Comparison of ENCODE assay signal across 2 cellular contexts in the genomic region with DNA sequence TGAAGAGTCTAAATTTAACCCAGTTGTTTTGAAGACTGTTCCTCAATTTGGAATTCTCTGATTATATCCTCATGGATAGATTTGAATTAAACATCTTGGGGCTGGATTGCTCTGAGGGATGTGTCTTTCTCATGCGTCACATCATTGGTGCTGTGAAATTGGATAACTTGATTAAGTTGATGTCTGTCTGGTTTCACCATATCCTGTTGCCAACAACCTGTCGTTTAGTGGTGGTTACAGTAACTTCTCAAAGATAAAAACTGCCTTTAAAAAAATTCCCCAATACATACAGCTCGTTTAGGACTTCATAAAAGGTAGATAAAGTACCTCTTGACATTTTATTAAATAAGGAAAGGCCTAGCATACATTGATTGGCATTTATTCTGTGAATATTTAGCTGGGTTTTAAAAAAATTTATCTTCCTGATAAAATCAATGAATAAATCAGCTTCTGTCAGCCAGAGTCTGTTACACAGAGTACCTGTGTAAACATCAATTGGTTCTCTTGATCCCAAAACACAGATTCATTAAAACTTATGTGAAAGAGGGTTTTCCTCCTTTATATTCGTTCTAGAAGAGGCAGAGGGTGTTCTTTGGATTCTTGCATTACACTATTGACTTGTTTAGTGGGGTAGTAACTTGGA.
TF ChIP-seq lines count a peak whose summit lies in the region.

No MANE protein-coding gene starts in this region.

TF ChIP-seq in HEK293T, 16 proteins besides CTCF, POLR2A, EP300 and RAD21:
- TF ChIP-seq, protein P1, sequence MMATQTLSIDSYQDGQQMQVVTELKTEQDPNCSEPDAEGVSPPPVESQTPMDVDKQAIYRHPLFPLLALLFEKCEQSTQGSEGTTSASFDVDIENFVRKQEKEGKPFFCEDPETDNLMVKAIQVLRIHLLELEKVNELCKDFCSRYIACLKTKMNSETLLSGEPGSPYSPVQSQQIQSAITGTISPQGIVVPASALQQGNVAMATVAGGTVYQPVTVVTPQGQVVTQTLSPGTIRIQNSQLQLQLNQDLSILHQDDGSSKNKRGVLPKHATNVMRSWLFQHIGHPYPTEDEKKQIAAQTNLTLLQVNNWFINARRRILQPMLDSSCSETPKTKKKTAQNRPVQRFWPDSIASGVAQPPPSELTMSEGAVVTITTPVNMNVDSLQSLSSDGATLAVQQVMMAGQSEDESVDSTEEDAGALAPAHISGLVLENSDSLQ (IDR thresholded peaks at IDR 0.05), result peak; percentile 29; the same call in 1 of the 2 replicates
- TF ChIP-seq SP1 (IDR thresholded peaks at IDR 0.05), result no peak

TF ChIP-seq in GM12878, 131 proteins besides CTCF, POLR2A, EP300 and RAD21:
- no peak for TF ChIP-seq SMAD5 (IDR thresholded peaks at IDR 0.05; ENCODE audit: low read depth)
- TF ChIP-seq CHD2 (IDR thresholded peaks at IDR 0.05; ENCODE audit: borderline replicate concordance, low read depth, low read length), result no peak
- no peak for TF ChIP-seq GATAD2B (conservative IDR thresholded peaks at IDR 0.05; ENCODE audit: low read depth)
- TF ChIP-seq DPF2 (IDR thresholded peaks at IDR 0.05), result no peak
- TF ChIP-seq ESRRA (IDR thresholded peaks at IDR 0.05; ENCODE audit: low read length), result no peak
- TF ChIP-seq, protein P2, sequence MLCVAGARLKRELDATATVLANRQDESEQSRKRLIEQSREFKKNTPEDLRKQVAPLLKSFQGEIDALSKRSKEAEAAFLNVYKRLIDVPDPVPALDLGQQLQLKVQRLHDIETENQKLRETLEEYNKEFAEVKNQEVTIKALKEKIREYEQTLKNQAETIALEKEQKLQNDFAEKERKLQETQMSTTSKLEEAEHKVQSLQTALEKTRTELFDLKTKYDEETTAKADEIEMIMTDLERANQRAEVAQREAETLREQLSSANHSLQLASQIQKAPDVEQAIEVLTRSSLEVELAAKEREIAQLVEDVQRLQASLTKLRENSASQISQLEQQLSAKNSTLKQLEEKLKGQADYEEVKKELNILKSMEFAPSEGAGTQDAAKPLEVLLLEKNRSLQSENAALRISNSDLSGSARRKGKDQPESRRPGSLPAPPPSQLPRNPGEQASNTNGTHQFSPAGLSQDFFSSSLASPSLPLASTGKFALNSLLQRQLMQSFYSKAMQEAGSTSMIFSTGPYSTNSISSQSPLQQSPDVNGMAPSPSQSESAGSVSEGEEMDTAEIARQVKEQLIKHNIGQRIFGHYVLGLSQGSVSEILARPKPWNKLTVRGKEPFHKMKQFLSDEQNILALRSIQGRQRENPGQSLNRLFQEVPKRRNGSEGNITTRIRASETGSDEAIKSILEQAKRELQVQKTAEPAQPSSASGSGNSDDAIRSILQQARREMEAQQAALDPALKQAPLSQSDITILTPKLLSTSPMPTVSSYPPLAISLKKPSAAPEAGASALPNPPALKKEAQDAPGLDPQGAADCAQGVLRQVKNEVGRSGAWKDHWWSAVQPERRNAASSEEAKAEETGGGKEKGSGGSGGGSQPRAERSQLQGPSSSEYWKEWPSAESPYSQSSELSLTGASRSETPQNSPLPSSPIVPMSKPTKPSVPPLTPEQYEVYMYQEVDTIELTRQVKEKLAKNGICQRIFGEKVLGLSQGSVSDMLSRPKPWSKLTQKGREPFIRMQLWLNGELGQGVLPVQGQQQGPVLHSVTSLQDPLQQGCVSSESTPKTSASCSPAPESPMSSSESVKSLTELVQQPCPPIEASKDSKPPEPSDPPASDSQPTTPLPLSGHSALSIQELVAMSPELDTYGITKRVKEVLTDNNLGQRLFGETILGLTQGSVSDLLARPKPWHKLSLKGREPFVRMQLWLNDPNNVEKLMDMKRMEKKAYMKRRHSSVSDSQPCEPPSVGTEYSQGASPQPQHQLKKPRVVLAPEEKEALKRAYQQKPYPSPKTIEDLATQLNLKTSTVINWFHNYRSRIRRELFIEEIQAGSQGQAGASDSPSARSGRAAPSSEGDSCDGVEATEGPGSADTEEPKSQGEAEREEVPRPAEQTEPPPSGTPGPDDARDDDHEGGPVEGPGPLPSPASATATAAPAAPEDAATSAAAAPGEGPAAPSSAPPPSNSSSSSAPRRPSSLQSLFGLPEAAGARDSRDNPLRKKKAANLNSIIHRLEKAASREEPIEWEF (IDR thresholded peaks at IDR 0.05; ENCODE audit: insufficient replicate concordance, low read depth, low read length), result no peak
- TF ChIP-seq TBL1XR1 (IDR thresholded peaks at IDR 0.05; ENCODE audit: low read depth, low read length), result no peak
- TF ChIP-seq SP1 (IDR thresholded peaks at IDR 0.05; ENCODE audit: low read depth, low read length), result no peak
- no peak for TF ChIP-seq STAT3 (IDR thresholded peaks at IDR 0.05; ENCODE audit: low read depth, low read length)
- TF ChIP-seq TARDBP (IDR thresholded peaks at IDR 0.05; ENCODE audit: borderline replicate concordance), result no peak
- TF ChIP-seq POLR2AphosphoS5 (IDR thresholded peaks at IDR 0.05; ENCODE audit: low read length), result no peak
- no peak for TF ChIP-seq BACH1 (IDR thresholded peaks at IDR 0.05; ENCODE audit: borderline replicate concordance)
- TF ChIP-seq, protein P3, sequence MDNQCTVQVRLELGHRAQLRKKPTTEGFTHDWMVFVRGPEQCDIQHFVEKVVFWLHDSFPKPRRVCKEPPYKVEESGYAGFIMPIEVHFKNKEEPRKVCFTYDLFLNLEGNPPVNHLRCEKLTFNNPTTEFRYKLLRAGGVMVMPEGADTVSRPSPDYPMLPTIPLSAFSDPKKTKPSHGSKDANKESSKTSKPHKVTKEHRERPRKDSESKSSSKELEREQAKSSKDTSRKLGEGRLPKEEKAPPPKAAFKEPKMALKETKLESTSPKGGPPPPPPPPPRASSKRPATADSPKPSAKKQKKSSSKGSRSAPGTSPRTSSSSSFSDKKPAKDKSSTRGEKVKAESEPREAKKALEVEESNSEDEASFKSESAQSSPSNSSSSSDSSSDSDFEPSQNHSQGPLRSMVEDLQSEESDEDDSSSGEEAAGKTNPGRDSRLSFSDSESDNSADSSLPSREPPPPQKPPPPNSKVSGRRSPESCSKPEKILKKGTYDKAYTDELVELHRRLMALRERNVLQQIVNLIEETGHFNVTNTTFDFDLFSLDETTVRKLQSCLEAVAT (IDR thresholded peaks at IDR 0.05), result no peak
- TF ChIP-seq, protein P4, sequence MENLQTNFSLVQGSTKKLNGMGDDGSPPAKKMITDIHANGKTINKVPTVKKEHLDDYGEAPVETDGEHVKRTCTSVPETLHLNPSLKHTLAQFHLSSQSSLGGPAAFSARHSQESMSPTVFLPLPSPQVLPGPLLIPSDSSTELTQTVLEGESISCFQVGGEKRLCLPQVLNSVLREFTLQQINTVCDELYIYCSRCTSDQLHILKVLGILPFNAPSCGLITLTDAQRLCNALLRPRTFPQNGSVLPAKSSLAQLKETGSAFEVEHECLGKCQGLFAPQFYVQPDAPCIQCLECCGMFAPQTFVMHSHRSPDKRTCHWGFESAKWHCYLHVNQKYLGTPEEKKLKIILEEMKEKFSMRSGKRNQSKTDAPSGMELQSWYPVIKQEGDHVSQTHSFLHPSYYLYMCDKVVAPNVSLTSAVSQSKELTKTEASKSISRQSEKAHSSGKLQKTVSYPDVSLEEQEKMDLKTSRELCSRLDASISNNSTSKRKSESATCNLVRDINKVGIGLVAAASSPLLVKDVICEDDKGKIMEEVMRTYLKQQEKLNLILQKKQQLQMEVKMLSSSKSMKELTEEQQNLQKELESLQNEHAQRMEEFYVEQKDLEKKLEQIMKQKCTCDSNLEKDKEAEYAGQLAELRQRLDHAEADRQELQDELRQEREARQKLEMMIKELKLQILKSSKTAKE (IDR thresholded peaks at IDR 0.05; ENCODE audit: low read depth, poor library complexity, severe bottlenecking), result no peak
